ENCODE assay signal across 8 cellular contexts in genomic region chr16:75789237-75789636, GRCh38.
DNase-seq lines count a peak whose midpoint lies in the region; ATAC-seq and TF ChIP-seq lines count a peak whose summit lies in the region.

No MANE protein-coding gene starts in this region.

- TF ChIP-seq CTCF in CD14-positive monocyte (IDR thresholded peaks at IDR 0.05) (peak; percentile 88), thoracic aorta (IDR thresholded peaks at IDR 0.05) (peak; percentile 78)

- H3K27ac ChIP-seq in thoracic aorta = no peak overlapping the region

- no peaks in the 10 kb centered on the region for H3K36me3 ChIP-seq in thoracic aorta

- no peaks in the 10 kb centered on the region for H3K9me3 ChIP-seq in thoracic aorta

- H3K36me3 Mint-ChIP-seq in CD14-positive monocyte = no peaks in the 10 kb centered on the region

- H3K9me3 Mint-ChIP-seq in CD14-positive monocyte = no peaks in the 10 kb centered on the region

- H3K4me1 Mint-ChIP-seq in CD14-positive monocyte = peaks cover 2% of the 10 kb centered on the region

- intact Hi-C loops in CD14-positive monocyte (cut with micrococcal nuclease) = no loop called here

- DNase-seq in CD14-positive monocyte (ENCODE audit: low spot score) (no peak), NCI-H2196 (lab: John Stamatoyannopoulos, UW; ENCODE audit: unreplicated experiment) (peak; percentile 32), amniotic epithelial cell (ENCODE audit: low read depth) (peak; percentile 49), iPS-NIHi7 (ENCODE audit: extremely low spot score) (peak; percentile 57), thoracic aorta (ENCODE audit: low spot score) (no peak)
- no peak for DNase-seq in activated CD4-positive, CD25-positive, alpha-beta regulatory T cell treated with anti-CD3 and anti-CD28 coated beads, Interleukin-2, amount 50 U/mL, for 72 hours

- no peak overlapping the region for H3K4me3 ChIP-seq in thoracic aorta

- H3K27ac Mint-ChIP-seq in CD14-positive monocyte = no peak overlapping the region

- peak; percentile 44 for ATAC-seq in GM18508 (IDR thresholded peaks at IDR 0.05; ENCODE audit: insufficient read depth, unreplicated experiment)
- ATAC-seq in HG02981 (IDR thresholded peaks at IDR 0.05; ENCODE audit: unreplicated experiment) = peak; percentile 58
- ATAC-seq in thoracic aorta (ENCODE audit: insufficient number of reproducible peaks, low FRiP score, low read depth) = no peak

- H3K27me3 Mint-ChIP-seq in CD14-positive monocyte (ENCODE audit: low read depth in 3 of 3) = peaks cover 4 to 13% (median 5%) of the 10 kb centered on the region in 3 donors

- H3K4me1 ChIP-seq in thoracic aorta (ENCODE audit: control insufficient read depth in 1 of 2, low read depth in 2 of 2) = no peaks in the 10 kb centered on the region

- H3K4me3 Mint-ChIP-seq in CD14-positive monocyte = no peak overlapping the region

- no peaks in the 10 kb centered on the region for H3K27me3 ChIP-seq in thoracic aorta (replicated peaks; ENCODE audit: insufficient read depth)

Comparison
In these comparisons a context has a peak if more than half of its experiments do, and no peak if none do; other contexts are left out.
1. DNase-seq: peak in NCI-H2196 (single experiment), amniotic epithelial cell (single experiment) and iPS-NIHi7 (single experiment); none in CD14-positive monocyte (single experiment), thoracic aorta (single experiment) and activated CD4-positive, CD25-positive, alpha-beta regulatory T cell treated with anti-CD3 and anti-CD28 coated beads, Interleukin-2, amount 50 U/mL, for 72 hours (single experiment).